In genomic region chr9:91274950-91275349, GRCh38 we compare ENCODE assay signal across 1 cellular context.
TF ChIP-seq lines count a peak whose summit lies in the region.

No MANE protein-coding gene starts in this region.

TF ChIP-seq in GM12878, 131 proteins besides CTCF, POLR2A, EP300 and RAD21 (continued from another document):
- TF ChIP-seq BCLAF1 (IDR thresholded peaks at IDR 0.05) (no peak), EZH2 (IDR thresholded peaks at IDR 0.05; ENCODE audit: borderline replicate concordance, control insufficient read depth, low read depth, low read length) (no peak), TAF1 (IDR thresholded peaks at IDR 0.05; ENCODE audit: borderline replicate concordance, low read depth, low read length) (no peak), YBX1 (IDR thresholded peaks at IDR 0.05) (no peak), KDM1A (IDR thresholded peaks at IDR 0.05; ENCODE audit: borderline replicate concordance) (no peak), LARP7 (IDR thresholded peaks at IDR 0.05) (no peak), NR2F1 (conservative IDR thresholded peaks at IDR 0.05) (no peak), DPF2 (IDR thresholded peaks at IDR 0.05) (no peak), NFXL1 (IDR thresholded peaks at IDR 0.05; ENCODE audit: borderline replicate concordance) (no peak), NR2C2 (IDR thresholded peaks at IDR 0.05; ENCODE audit: borderline replicate concordance, control insufficient read depth, insufficient read length, low read depth) (no peak), RELA (IDR thresholded peaks at IDR 0.05; ENCODE audit: borderline replicate concordance, partially characterized antibody) (no peak), ZBED1 (IDR thresholded peaks at IDR 0.05; ENCODE audit: borderline replicate concordance) (no peak), SIN3A (IDR thresholded peaks at IDR 0.05; ENCODE audit: low read depth, low read length) (no peak), BCL3 (IDR thresholded peaks at IDR 0.05; ENCODE audit: borderline replicate concordance, insufficient read depth, low read depth, low read length, poor library complexity, severe bottlenecking) (no peak), MLLT1 (IDR thresholded peaks at IDR 0.05) (no peak)
TF ChIP-seq in GM12878: peak in this region for 0.
